ENCODE assay signal across 24 cellular contexts in genomic region chr15:55618396-55618795, GRCh38.
"Had no signal": no experiment of that assay in that cellular context is flagged by ENCODE, and none has a peak within 500 bp of the region (broad histone marks: within the 10 kb centered on the region; RNA-seq: fewer than 3 reads in every experiment).

No MANE protein-coding gene starts in this region.

- H3K27ac Mint-ChIP-seq: naive B cell; stimulated activated memory B cell treated with anti-CD40 and anti-IgM and Interleukin-4, amounts not matched to agents 10 μg/mL and 1 μg/mL and 100 μg/mL, for 72 hours; stimulated activated naive CD8-positive, alpha-beta T cell treated with anti-CD3 and anti-CD28 coated beads, Interleukin-15, Interleukin-2, amounts not matched to agents 100 ng/mL and 50 ng/mL, for 24 hours had no signal

- DNase-seq: cortex of kidney; dorsolateral prefrontal cortex; effector CD8-positive, alpha-beta T cell; heart left ventricle; hippocampal formation; left colon; left ventricle myocardium superior; mesenchymal stem cell; naive B cell; nucleus accumbens; pancreas; right lobe of liver; stimulated activated CD4-positive, alpha-beta T cell treated with anti-CD3 and anti-CD28 coated beads, Interleukin-1b, Interleukin-23, amount 100 ng/mL, for 48 hours; stimulated activated CD4-positive, alpha-beta T cell treated with anti-CD3 and anti-CD28 coated beads, Interleukin-4, amount 100 ng/mL, for 24 hours; tibial artery; upper lobe of right lung had no signal

- H3K4me3 Mint-ChIP-seq: naive B cell; stimulated activated memory B cell treated with anti-CD40 and anti-IgM and Interleukin-4, amounts not matched to agents 10 μg/mL and 1 μg/mL and 100 μg/mL, for 72 hours; stimulated activated naive CD8-positive, alpha-beta T cell treated with anti-CD3 and anti-CD28 coated beads, Interleukin-15, Interleukin-2, amounts not matched to agents 100 ng/mL and 50 ng/mL, for 24 hours had no signal

- H3K4me1 Mint-ChIP-seq: naive B cell; stimulated activated memory B cell treated with anti-CD40 and anti-IgM and Interleukin-4, amounts not matched to agents 10 μg/mL and 1 μg/mL and 100 μg/mL, for 72 hours had no signal

- H3K4me1 ChIP-seq: heart left ventricle, pancreas, prostate gland, right lobe of liver, tibial artery, upper lobe of right lung, vagina had no signal

- H3K27me3 ChIP-seq: heart left ventricle, pancreas, right lobe of liver, tibial artery, upper lobe of right lung, vagina had no signal

- ATAC-seq: esophagus mucosa; heart left ventricle; left colon; left ventricle myocardium superior; pancreas; right lobe of liver; stimulated activated memory B cell treated with anti-CD40 and anti-IgM and Interleukin-4, amounts not matched to agents 10 μg/mL and 1 μg/mL and 100 μg/mL, for 72 hours; upper lobe of right lung had no signal

- H3K4me3 ChIP-seq: dorsolateral prefrontal cortex, heart left ventricle, lung, pancreas, prostate gland, right lobe of liver, tibial artery, upper lobe of right lung, vagina had no signal

- H3K36me3 Mint-ChIP-seq: naive B cell; stimulated activated memory B cell treated with anti-CD40 and anti-IgM and Interleukin-4, amounts not matched to agents 10 μg/mL and 1 μg/mL and 100 μg/mL, for 72 hours had no signal

- H3K9me3 ChIP-seq: heart left ventricle, pancreas, prostate gland, right lobe of liver, tibial artery, upper lobe of right lung, vagina had no signal

- H3K27ac ChIP-seq: dorsolateral prefrontal cortex, heart left ventricle, pancreas, prostate gland, right lobe of liver, tibial artery, upper lobe of right lung, vagina had no signal

- H3K36me3 ChIP-seq: pancreas, prostate gland, right lobe of liver, tibial artery, upper lobe of right lung, vagina had no signal

- H3K9me3 Mint-ChIP-seq: naive B cell; stimulated activated memory B cell treated with anti-CD40 and anti-IgM and Interleukin-4, amounts not matched to agents 10 μg/mL and 1 μg/mL and 100 μg/mL, for 72 hours; stimulated activated naive CD8-positive, alpha-beta T cell treated with anti-CD3 and anti-CD28 coated beads, Interleukin-15, Interleukin-2, amounts not matched to agents 100 ng/mL and 50 ng/mL, for 24 hours had no signal

- FAIRE-seq: endometrium, frontal cortex, pancreas had no signal
